Comparison of ENCODE assay signal across 20 cellular contexts in the genomic region with DNA sequence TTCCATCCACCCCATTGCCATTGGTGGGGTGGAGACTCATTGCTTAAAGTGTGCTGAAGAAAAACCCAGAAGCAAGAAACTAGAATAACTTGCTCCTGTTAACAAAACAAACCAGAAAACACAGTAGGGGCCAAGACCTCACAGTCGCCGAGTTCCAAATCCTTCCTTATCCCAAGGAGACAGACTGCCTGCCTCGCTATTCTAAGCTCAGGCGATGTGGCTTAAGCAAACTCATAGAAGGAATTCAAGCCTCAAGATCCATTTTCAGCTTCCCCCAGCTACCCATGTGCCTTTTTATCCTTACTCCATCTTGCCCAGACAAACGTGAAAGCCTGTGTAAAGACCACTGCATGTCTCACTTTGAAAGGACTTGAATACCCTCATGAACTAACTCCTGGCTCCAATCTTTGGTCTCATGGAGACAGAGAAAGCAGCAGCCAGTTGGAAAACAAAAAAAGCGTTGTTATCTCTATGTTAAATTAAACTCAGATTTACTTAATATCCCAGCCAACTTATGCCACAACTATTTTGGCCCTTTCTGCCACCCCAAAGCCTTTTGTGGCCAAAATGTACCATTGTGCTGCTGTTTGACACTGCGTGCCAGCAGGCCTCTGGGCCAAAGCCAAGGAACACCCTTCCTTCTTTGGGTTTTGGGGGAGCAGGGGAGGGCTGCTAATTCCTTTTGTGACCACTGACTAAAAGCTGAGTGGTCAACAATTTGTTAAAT.
DNase-seq lines count a peak whose midpoint lies in the region; ATAC-seq lines count a peak whose summit lies in the region.
"Had no signal": no experiment of that assay in that cellular context is flagged by ENCODE, and none has a peak within 500 bp of the region (broad histone marks: within the 10 kb centered on the region; RNA-seq: fewer than 3 reads in every experiment).

No MANE protein-coding gene starts in this region.

- H3K4me3 Mint-ChIP-seq in activated T-helper 17 cell treated with anti-CD3 and anti-CD28 coated beads, Interleukin-2, amount 50 U/mL, for 72 hours, result no peak overlapping the region
- H3K4me3 Mint-ChIP-seq: memory B cell; T-helper 2 cell treated with Interferon-gamma antibody and Interleukin-4, amounts not matched to agents 5 μg/mL and 100 μg/mL, for 36 hours had no signal

- no peaks in the 10 kb centered on the region for H3F3A ChIP-seq in GM23248 (ENCODE audit: insufficient read depth)

- no peaks in the 10 kb centered on the region for H3K4me1 Mint-ChIP-seq in activated T-helper 17 cell treated with anti-CD3 and anti-CD28 coated beads, Interleukin-2, amount 50 U/mL, for 72 hours
- H3K4me1 Mint-ChIP-seq: memory B cell had no signal

- DNase-seq in GM23248 (peak; percentile 9), fibroblast of gingiva (ENCODE audit: low read depth) (peak; percentile 34), AML-193 (lab: John Stamatoyannopoulos, UW) (no peak), SKM-1 treated with dmso at 0.1 percent for 144 hours (lab: John Stamatoyannopoulos, UW; ENCODE audit: unreplicated experiment) (no peak), NCI-H1694 treated with DMSO at 0.1 percent for 48 hours (lab: John Stamatoyannopoulos, UW) (no peak), mesenteric fat pad (ENCODE audit: low spot score) (no peak)
- DNase-seq: activated gamma-delta T cell; COR-L47; EL; esophagus squamous epithelium; NCI-H187 treated with DMSO at 0.1 percent for 48 hours; stimulated activated CD4-positive, alpha-beta T cell treated with anti-CD3 and anti-CD28 coated beads, Interleukin-15, amount 100 ng/mL, for 24 hours; stimulated activated naive CD4-positive, alpha-beta T cell treated with Interleukin-2 at 50 U/mL for 16 hours had no signal

- H3K4me2 ChIP-seq in GM23248 (ENCODE audit: unreplicated experiment), result no peak overlapping the region
- H3K4me2 ChIP-seq: hepatocyte had no signal

- H3K79me2 ChIP-seq in GM23248 (ENCODE audit: insufficient read depth), result no peaks in the 10 kb centered on the region
- H3K79me2 ChIP-seq: hepatocyte had no signal

- no peak overlapping the region for H3K9ac ChIP-seq in GM23248
- H3K9ac ChIP-seq in stomach smooth muscle (ENCODE audit: low read length in 2 of 2), result no peak overlapping the region

- H3K27ac ChIP-seq in GM23248, result no peak overlapping the region
- H3K27ac ChIP-seq in stomach smooth muscle (ENCODE audit: low read length), result peak overlapping the region; percentile 58
- H3K27ac ChIP-seq: hepatocyte, SJCRH30 had no signal

- no peaks in the 10 kb centered on the region for H3K36me3 ChIP-seq in GM23248 (ENCODE audit: low read depth)
- no peaks in the 10 kb centered on the region for H3K36me3 ChIP-seq in stomach smooth muscle (ENCODE audit: control insufficient read depth in 2 of 2, insufficient read depth in 2 of 2, low read length in 2 of 2)
- H3K36me3 ChIP-seq: esophagus squamous epithelium, SJCRH30 had no signal

- H3K27me3 ChIP-seq in GM23248 (replicated peaks; ENCODE audit: insufficient read depth) (no peaks in the 10 kb centered on the region), stomach smooth muscle (ENCODE audit: control insufficient read depth in 1 of 2, insufficient read depth in 2 of 2, low read length in 2 of 2) (no peaks in the 10 kb centered on the region)
- H3K27me3 ChIP-seq: esophagus squamous epithelium, hepatocyte, SJCRH30 had no signal

- H3K27ac Mint-ChIP-seq in activated T-helper 17 cell treated with anti-CD3 and anti-CD28 coated beads, Interleukin-2, amount 50 U/mL, for 72 hours, result peak overlapping the region; percentile 53
- H3K27ac Mint-ChIP-seq: memory B cell; T-helper 2 cell treated with Interferon-gamma antibody and Interleukin-4, amounts not matched to agents 5 μg/mL and 100 μg/mL, for 36 hours had no signal

- H3K4me3 ChIP-seq in GM23248, result no peak overlapping the region
- no peak overlapping the region for H3K4me3 ChIP-seq in stomach smooth muscle (ENCODE audit: low read length in 2 of 2)
- H3K4me3 ChIP-seq: esophagus squamous epithelium, hepatocyte, SJCRH30 had no signal

- H4K20me1 ChIP-seq in GM23248 (ENCODE audit: insufficient read depth), result no peaks in the 10 kb centered on the region

- H3K9me2 ChIP-seq in GM23248 (ENCODE audit: insufficient read depth), result no peaks in the 10 kb centered on the region

- no peaks in the 10 kb centered on the region for H3K36me3 Mint-ChIP-seq in activated T-helper 17 cell treated with anti-CD3 and anti-CD28 coated beads, Interleukin-2, amount 50 U/mL, for 72 hours (ENCODE audit: low read depth)

- H3K9me3 ChIP-seq in GM23248 (ENCODE audit: low read depth) (no peaks in the 10 kb centered on the region), stomach smooth muscle (ENCODE audit: control insufficient read depth in 2 of 2, low read length in 2 of 2) (no peaks in the 10 kb centered on the region)
- H3K9me3 ChIP-seq: esophagus squamous epithelium, SJCRH30 had no signal

- WGBS in GM23248 (ENCODE audit: low coverage in 1 of 2, low lambda C conversion rate in 2 of 2, missing lambda C conversion rate in 2 of 2), 2 experiments, result 79 to 81% methylated on average over 7 of the region's 7 CpGs

- no peaks in the 10 kb centered on the region for H3K27me3 Mint-ChIP-seq in activated T-helper 17 cell treated with anti-CD3 and anti-CD28 coated beads, Interleukin-2, amount 50 U/mL, for 72 hours
- H3K27me3 Mint-ChIP-seq: memory B cell had no signal

- H2AFZ ChIP-seq in GM23248, result no peak overlapping the region
- H2AFZ ChIP-seq: hepatocyte had no signal

- in situ Hi-C loops in GM23248 (cut with MboI), result no loop called here

- no peak for ATAC-seq in activated T-helper 17 cell treated with anti-CD3 and anti-CD28 coated beads, Interleukin-2, amount 50 U/mL, for 72 hours (replicated peaks)
- ATAC-seq: activated CD4-positive, CD25-positive, alpha-beta regulatory T cell treated with anti-CD3 and anti-CD28 coated beads, Interleukin-2, amount 50 U/mL, for 24 hours had no signal

- H3K4me1 ChIP-seq in GM23248 (ENCODE audit: insufficient read depth) (peaks cover 4% of the 10 kb centered on the region), stomach smooth muscle (ENCODE audit: control insufficient read depth, insufficient read depth, low read length) (peaks cover 27% of the 10 kb centered on the region)
- H3K4me1 ChIP-seq: SJCRH30 had no signal

- no peaks in the 10 kb centered on the region for H3K9me3 Mint-ChIP-seq in activated T-helper 17 cell treated with anti-CD3 and anti-CD28 coated beads, Interleukin-2, amount 50 U/mL, for 72 hours
- H3K9me3 Mint-ChIP-seq: memory B cell; T-helper 2 cell treated with Interferon-gamma antibody and Interleukin-4, amounts not matched to agents 5 μg/mL and 100 μg/mL, for 36 hours had no signal

Comparison
In these comparisons a context has a peak if more than half of its experiments do, and no peak if none do; other contexts are left out.
1. DNase-seq: peak in GM23248 (single experiment) and fibroblast of gingiva (single experiment); none in AML-193 (0 of 2), SKM-1 treated with dmso at 0.1 percent for 144 hours (single experiment), NCI-H1694 treated with DMSO at 0.1 percent for 48 hours (single experiment) and mesenteric fat pad (single experiment).